ENCODE assay signal across 14 cellular contexts in genomic region chr2:55779459-55780421, GRCh38.
A peak's percentile ranks its signal among the peaks of the same experiment; 100 is the strongest.
DNase-seq lines count a peak whose midpoint lies in the region; ATAC-seq and TF ChIP-seq lines count a peak whose summit lies in the region.
"Had no signal": no experiment of that assay in that cellular context is flagged by ENCODE, and none has a peak within 500 bp of the region (broad histone marks: within the 10 kb centered on the region; RNA-seq: fewer than 3 reads in every experiment).

No MANE protein-coding gene starts in this region.

- H3K36me3 Mint-ChIP-seq in natural killer cell treated with Interleukin-12 subunit alpha and Interleukin-12 subunit beta and Interleukin-15 and Interleukin-18, amount 100 ng/mL, for 72 hours: no peaks in the 10 kb centered on the region
- H3K36me3 Mint-ChIP-seq: CD8-positive, alpha-beta memory T cell had no signal

- H3K36me3 ChIP-seq in BLaER1 treated with 17β-estradiol and CSF1 and Interleukin-3, amounts not matched to agents 10 nM and 100 nM: no peaks in the 10 kb centered on the region
- H3K36me3 ChIP-seq in neuronal stem cell (replicated peaks in 1 of 2; ENCODE audit: control insufficient read depth in 2 of 2, insufficient read depth in 2 of 2, low read length in 2 of 2): no peaks in the 10 kb centered on the region
- H3K36me3 ChIP-seq: HAP-1 had no signal

- no peak overlapping the region for H3K9ac ChIP-seq in BLaER1 treated with 17β-estradiol and CSF1 and Interleukin-3, amounts not matched to agents 10 nM and 100 nM
- H3K9ac ChIP-seq in neuronal stem cell (ENCODE audit: low read depth, low read length, poor library complexity): no peak overlapping the region

- H3K23ac ChIP-seq in neuronal stem cell (ENCODE audit: low read depth, low read length, poor library complexity): no peak overlapping the region

- H3K4me1 ChIP-seq in BLaER1 treated with 17β-estradiol and CSF1 and Interleukin-3, amounts not matched to agents 10 nM and 100 nM: peaks cover 0 to 52% (median 25%) of the 10 kb centered on the region in 10 experiments; a peak in 14 of 20 replicates
- H3K4me1 ChIP-seq in neuronal stem cell (ENCODE audit: control insufficient read depth in 2 of 2, insufficient read depth in 1 of 2, low read depth in 1 of 2, low read length in 2 of 2): peaks cover 0 to 2% of the 10 kb centered on the region in 2 donors
- H3K4me1 ChIP-seq: HAP-1 had no signal

- H3K27me3 ChIP-seq in BLaER1 treated with 17β-estradiol and CSF1 and Interleukin-3, amounts not matched to agents 10 nM and 100 nM: no peaks in the 10 kb centered on the region
- peaks cover 0 to 1% (median 0%) of the 10 kb centered on the region in 3 experiments for H3K27me3 ChIP-seq in neuronal stem cell (ENCODE audit: control insufficient read depth in 3 of 3, insufficient read depth in 3 of 3, low read depth in 1 of 3, low read length in 3 of 3)

- WGBS in neuronal stem cell (ENCODE audit: extremely low coverage in 2 of 2, insufficient read length in 2 of 2, insufficient replicate concordance in 1 of 2), 2 donors: no CpG with 5 or more reads among the region's 7 CpGs

- no peaks in the 10 kb centered on the region for H4K20me1 ChIP-seq in BLaER1 treated with 17β-estradiol and CSF1 and Interleukin-3, amounts not matched to agents 10 nM and 100 nM

- no peak overlapping the region for H3K4me3 Mint-ChIP-seq in natural killer cell treated with Interleukin-12 subunit alpha and Interleukin-12 subunit beta and Interleukin-15 and Interleukin-18, amount 100 ng/mL, for 72 hours
- H3K4me3 Mint-ChIP-seq: CD8-positive, alpha-beta memory T cell had no signal

- no peak overlapping the region for H2BK5ac ChIP-seq in neuronal stem cell (ENCODE audit: low read length)

- H2AK5ac ChIP-seq in neuronal stem cell (ENCODE audit: low read depth, low read length): no peak overlapping the region

- H2BK120ac ChIP-seq in neuronal stem cell (ENCODE audit: low read depth, low read length): no peak overlapping the region

- DNase-seq in HPDE6-E6E7 (ENCODE audit: extremely low spot score) (peak; percentile 67), astrocyte of the cerebellum (ENCODE audit: low read depth) (peak; percentile 41), kidney tubule cell (ENCODE audit: low spot score) (peak; percentile 93), neuronal stem cell (ENCODE audit: low spot score) (no peak)
- DNase-seq in stimulated activated CD8-positive, alpha-beta memory T cell treated with anti-CD3 and anti-CD28 coated beads, Interleukin-4, amount 100 ng/mL, for 48 hours: no peak
- DNase-seq in natural killer cell treated with Interleukin-12 subunit alpha and Interleukin-12 subunit beta and Interleukin-15 and Interleukin-18, amount 100 ng/mL, for 72 hours (ENCODE audit: low spot score): no peak
- DNase-seq in activated T-cell treated with anti-CD3 and anti-CD28 coated beads, Interleukin-2, amount 50 U/mL, for 1 hour: no peak
- DNase-seq: activated CD4-positive, CD25-positive, alpha-beta regulatory T cell; activated naive CD4-positive, alpha-beta T cell treated with Interleukin-2 at 50 U/mL for 16 hours; CD8-positive, alpha-beta memory T cell; NK-92 treated with Interleukin-12 subunit alpha and Interleukin-12 subunit beta, amount 100 ng/mL, for 24 hours had no signal

- no peak overlapping the region for H2AFZ ChIP-seq in neuronal stem cell (ENCODE audit: low read length)

- no peak overlapping the region for H3K18ac ChIP-seq in neuronal stem cell (ENCODE audit: low read length)

- H3K4me2 ChIP-seq in BLaER1 treated with 17β-estradiol and CSF1 and Interleukin-3, amounts not matched to agents 10 nM and 100 nM: peak overlapping the region in 8 of 11 experiments; percentile 10 to 62 (median 38); a peak in 11 of 22 replicates
- H3K4me2 ChIP-seq in neuronal stem cell (ENCODE audit: insufficient read depth, low read length, poor library complexity, severe bottlenecking): no peak overlapping the region

- peaks cover 0 to 36% (median 16%) of the 10 kb centered on the region in 11 experiments; a peak in 14 of 22 replicates for H3K9me3 ChIP-seq in BLaER1 treated with 17β-estradiol and CSF1 and Interleukin-3, amounts not matched to agents 10 nM and 100 nM (replicated peaks in 1 of 11)
- H3K9me3 ChIP-seq in neuronal stem cell (replicated peaks in 1 of 2; ENCODE audit: control insufficient read depth in 2 of 2, insufficient read depth in 1 of 2, low read depth in 1 of 2, low read length in 2 of 2): no peaks in the 10 kb centered on the region

- no peak overlapping the region for H4K91ac ChIP-seq in neuronal stem cell (ENCODE audit: low read depth, low read length, poor library complexity)

- no peak overlapping the region for H2BK15ac ChIP-seq in neuronal stem cell (ENCODE audit: low read length)

- no peaks in the 10 kb centered on the region for H3K9me3 Mint-ChIP-seq in natural killer cell treated with Interleukin-12 subunit alpha and Interleukin-12 subunit beta and Interleukin-15 and Interleukin-18, amount 100 ng/mL, for 72 hours
- H3K9me3 Mint-ChIP-seq: CD8-positive, alpha-beta memory T cell had no signal

- no peak overlapping the region for H2BK12ac ChIP-seq in neuronal stem cell (ENCODE audit: low read length)

- peaks cover 6 to 22% of the 10 kb centered on the region in 2 donors for H3K27me3 Mint-ChIP-seq in natural killer cell treated with Interleukin-12 subunit alpha and Interleukin-12 subunit beta and Interleukin-15 and Interleukin-18, amount 100 ng/mL, for 72 hours

- H3K27ac ChIP-seq in BLaER1 treated with 17β-estradiol and CSF1 and Interleukin-3, amounts not matched to agents 10 nM and 100 nM: no peak overlapping the region
- H3K27ac ChIP-seq in neuronal stem cell (replicated peaks; ENCODE audit: low read length): no peak overlapping the region

- no peak overlapping the region for H3K4me3 ChIP-seq in BLaER1 treated with 17β-estradiol and CSF1 and Interleukin-3, amounts not matched to agents 10 nM and 100 nM
- no peak overlapping the region for H3K4me3 ChIP-seq in astrocyte of the cerebellum (ENCODE audit: low read depth, low read length)
- H3K4me3 ChIP-seq in neuronal stem cell (ENCODE audit: low read length in 2 of 2): no peak overlapping the region
- H3K4me3 ChIP-seq: HAP-1, K562 had no signal

- no peak overlapping the region for H3K4ac ChIP-seq in neuronal stem cell (ENCODE audit: low read length)

- no peaks in the 10 kb centered on the region for H3K4me1 Mint-ChIP-seq in natural killer cell treated with Interleukin-12 subunit alpha and Interleukin-12 subunit beta and Interleukin-15 and Interleukin-18, amount 100 ng/mL, for 72 hours (ENCODE audit: low read depth in 2 of 2)
- H3K4me1 Mint-ChIP-seq: CD8-positive, alpha-beta memory T cell had no signal

- H3K27ac Mint-ChIP-seq in natural killer cell treated with Interleukin-12 subunit alpha and Interleukin-12 subunit beta and Interleukin-15 and Interleukin-18, amount 100 ng/mL, for 72 hours: no peak overlapping the region
- H3K27ac Mint-ChIP-seq: CD8-positive, alpha-beta memory T cell had no signal

- no peak for ATAC-seq in natural killer cell treated with Interleukin-12 subunit alpha and Interleukin-12 subunit beta and Interleukin-15 and Interleukin-18, amount 100 ng/mL, for 72 hours
- ATAC-seq: K562 had no signal

- no peak overlapping the region for H4K8ac ChIP-seq in neuronal stem cell (ENCODE audit: low read depth, low read length)

- in situ Hi-C loops in astrocyte of the cerebellum (cut with HindIII; ENCODE audit: low sequenced_read_pairs): no loop called here

- no peak overlapping the region for H3K14ac ChIP-seq in neuronal stem cell (ENCODE audit: low read length)

- no peak for TF ChIP-seq CTCF in astrocyte of the cerebellum (IDR thresholded peaks at IDR 0.05; ENCODE audit: low read depth, low read length, missing control alignments)

- H3K79me1 ChIP-seq in neuronal stem cell (ENCODE audit: low read depth, low read length): no peaks in the 10 kb centered on the region

Comparison
In these comparisons a context has a peak if more than half of its experiments do, and no peak if none do; other contexts are left out.
1. DNase-seq: peak in HPDE6-E6E7 (single experiment), astrocyte of the cerebellum (single experiment) and kidney tubule cell (single experiment); none in neuronal stem cell (single experiment), stimulated activated CD8-positive, alpha-beta memory T cell treated with anti-CD3 and anti-CD28 coated beads, Interleukin-4, amount 100 ng/mL, for 48 hours (single experiment), natural killer cell treated with Interleukin-12 subunit alpha and Interleukin-12 subunit beta and Interleukin-15 and Interleukin-18, amount 100 ng/mL, for 72 hours (single experiment) and activated T-cell treated with anti-CD3 and anti-CD28 coated beads, Interleukin-2, amount 50 U/mL, for 1 hour (single experiment).